ENCODE assay signal across 1 cellular context in genomic region chr16:46785076-46785845, GRCh38.
TF ChIP-seq lines count a peak whose summit lies in the region.

No MANE protein-coding gene starts in this region.

TF ChIP-seq in K562, 482 proteins besides CTCF, POLR2A, EP300 and RAD21:
- TF ChIP-seq POLR2H (tag; IDR thresholded peaks at IDR 0.05; ENCODE audit: low read depth), result no peak
- TF ChIP-seq SAFB (IDR thresholded peaks at IDR 0.05; ENCODE audit: borderline replicate concordance, low read depth, low read length), result no peak
- 0 out of 2 replicates have a peak, but pooled peaks have one; percentile 20 for TF ChIP-seq ZNF766 (CRISPR knock-in tag; conservative IDR thresholded peaks at IDR 0.05)
- TF ChIP-seq ZNF408 (CRISPR knock-in tag; IDR thresholded peaks at IDR 0.05; ENCODE audit: low read depth), result no peak
- TF ChIP-seq, protein P1, sequence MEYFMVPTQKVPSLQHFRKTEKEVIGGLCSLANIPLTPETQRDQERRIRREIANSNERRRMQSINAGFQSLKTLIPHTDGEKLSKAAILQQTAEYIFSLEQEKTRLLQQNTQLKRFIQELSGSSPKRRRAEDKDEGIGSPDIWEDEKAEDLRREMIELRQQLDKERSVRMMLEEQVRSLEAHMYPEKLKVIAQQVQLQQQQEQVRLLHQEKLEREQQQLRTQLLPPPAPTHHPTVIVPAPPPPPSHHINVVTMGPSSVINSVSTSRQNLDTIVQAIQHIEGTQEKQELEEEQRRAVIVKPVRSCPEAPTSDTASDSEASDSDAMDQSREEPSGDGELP (CRISPR knock-in tag; IDR thresholded peaks at IDR 0.05; ENCODE audit: borderline replicate concordance), result no peak
- TF ChIP-seq, protein P2, sequence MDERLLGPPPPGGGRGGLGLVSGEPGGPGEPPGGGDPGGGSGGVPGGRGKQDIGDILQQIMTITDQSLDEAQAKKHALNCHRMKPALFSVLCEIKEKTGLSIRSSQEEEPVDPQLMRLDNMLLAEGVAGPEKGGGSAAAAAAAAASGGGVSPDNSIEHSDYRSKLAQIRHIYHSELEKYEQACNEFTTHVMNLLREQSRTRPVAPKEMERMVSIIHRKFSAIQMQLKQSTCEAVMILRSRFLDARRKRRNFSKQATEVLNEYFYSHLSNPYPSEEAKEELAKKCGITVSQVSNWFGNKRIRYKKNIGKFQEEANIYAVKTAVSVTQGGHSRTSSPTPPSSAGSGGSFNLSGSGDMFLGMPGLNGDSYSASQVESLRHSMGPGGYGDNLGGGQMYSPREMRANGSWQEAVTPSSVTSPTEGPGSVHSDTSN (CRISPR knock-in tag; IDR thresholded peaks at IDR 0.05; ENCODE audit: low read depth), result no peak
- TF ChIP-seq, protein P2 (tag; conservative IDR thresholded peaks at IDR 0.05; ENCODE audit: low read depth), result 0 out of 2 replicates have a peak, but pooled peaks have one; percentile 23
